8 cellular contexts compared by ENCODE assay signal in the genomic region with DNA sequence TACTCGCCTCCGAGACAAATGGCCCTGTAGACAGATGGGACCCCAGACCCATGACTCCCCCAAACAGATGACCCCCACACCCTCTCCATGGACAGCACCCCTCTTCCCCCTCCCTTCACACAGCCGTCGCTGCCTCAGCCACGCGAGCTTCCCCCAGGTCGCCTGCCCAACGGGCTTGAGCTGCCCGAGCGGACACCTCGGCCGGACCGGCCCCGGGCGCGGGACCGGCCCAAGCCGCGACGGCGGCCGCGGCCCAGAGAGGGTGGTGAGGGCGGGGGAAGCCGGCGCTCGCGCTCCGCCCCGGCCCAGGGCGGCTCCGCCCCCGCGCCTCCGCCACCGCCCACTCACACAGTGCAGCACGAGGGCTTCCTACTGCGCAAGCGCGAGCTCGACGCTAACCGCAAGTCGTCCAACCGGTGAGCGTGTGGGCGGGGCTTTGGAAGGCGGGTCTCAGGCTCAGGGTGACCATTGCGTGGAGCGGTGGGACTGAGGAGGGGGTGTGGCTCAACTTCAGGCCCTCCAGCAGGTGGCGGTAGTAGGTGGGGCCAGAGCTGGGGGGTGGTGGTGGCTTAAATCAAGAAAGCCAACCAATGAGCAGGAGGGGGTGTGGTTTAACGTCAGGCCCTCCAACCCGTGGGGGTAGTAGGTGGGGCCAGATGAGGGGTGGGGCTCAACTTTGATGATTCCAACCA. TPM values are rescaled to one million over a fixed set of nuclear protein-coding genes. Genes with fewer than 3 reads are reported as not detected.
DNase-seq lines count a peak whose midpoint lies in the region; ATAC-seq, FAIRE-seq and TF ChIP-seq lines count a peak whose summit lies in the region.

No MANE protein-coding gene starts in this region.

- intact Hi-C loops in kidney (cut with DNase I): no loop called here

- DNase-seq in AG09319 (ENCODE audit: extremely low read depth, low read depth) (peak; percentile 99), NCI-H345 treated with DMSO at 0.1 percent for 48 hours (lab: John Stamatoyannopoulos, UW; ENCODE audit: unreplicated experiment) (peak; percentile 100), cerebellar cortex (ENCODE audit: low spot score) (peak; percentile 98), kidney (peak; percentile 100)
- DNase-seq in stimulated activated CD4-positive, alpha-beta T cell treated with anti-CD3 and anti-CD28 coated beads, Interleukin-15, amount 100 ng/mL, for 1 hour (ENCODE audit: low read depth in 1 of 2, low spot score in 1 of 2): peak; percentile 86 to 90

- H3K9me3 ChIP-seq in kidney (ENCODE audit: control insufficient read depth in 1 of 2, low read length in 2 of 2): no peaks in the 10 kb centered on the region

- no peak for FAIRE-seq in kidney (lab: Jason Lieb, UNC)

- H3K36me3 ChIP-seq in kidney (ENCODE audit: control insufficient read depth in 1 of 2, insufficient read depth in 2 of 2, low read length in 2 of 2): no peaks in the 10 kb centered on the region

- no peak overlapping the region for H3K27ac ChIP-seq in kidney (ENCODE audit: low read depth in 2 of 2, low read length in 2 of 2)

- no peak overlapping the region for H3K9ac ChIP-seq in kidney (ENCODE audit: low read length in 2 of 2)

- peak; percentile 81 for ATAC-seq in GM19025 (IDR thresholded peaks at IDR 0.05; ENCODE audit: low read depth, unreplicated experiment)
- ATAC-seq in HG03342 (IDR thresholded peaks at IDR 0.05; ENCODE audit: unreplicated experiment): peak; percentile 76
- ATAC-seq in activated CD4-positive, CD25-positive, alpha-beta regulatory T cell treated with anti-CD3 and anti-CD28 coated beads, Interleukin-2, amount 50 U/mL, for 24 hours: peak; percentile 90 to 92

- TF ChIP-seq CTCF in AG09319 (IDR thresholded peaks at IDR 0.05; ENCODE audit: low read depth, low read length) (no peak), kidney (IDR thresholded peaks at IDR 0.05; ENCODE audit: borderline replicate concordance, extremely low read depth, insufficient read depth) (no peak)

- H3K4me1 ChIP-seq in kidney (ENCODE audit: control insufficient read depth in 1 of 2, insufficient read depth in 1 of 2, low read depth in 1 of 2, low read length in 2 of 2): peaks cover 0 to 3% of the 10 kb centered on the region in 2 donors

- H3K4me3 ChIP-seq in kidney (ENCODE audit: low read length in 2 of 2): peak overlapping the region in 1 of 2 donors; percentile 51

RNA-seq across cellular contexts. Expression of a gene that starts 6.2 kb away (rescaled TPM):
- total RNA-seq in kidney: 69.6 TPM
- polyA plus RNA-seq in kidney (ENCODE audit: insufficient read depth, low read depth, low replicate concordance): 91.3 TPM

RNA-seq across cellular contexts. Expression of a gene that starts 30.7 kb away (rescaled TPM):
- total RNA-seq in kidney: 155 TPM
- polyA plus RNA-seq in kidney (ENCODE audit: insufficient read depth, low read depth, low replicate concordance): 52.1 TPM
